In genomic region chr6:138522611-138523010, GRCh38 we compare ENCODE assay signal across 20 cellular contexts.
"Had no signal": no experiment of that assay in that cellular context is flagged by ENCODE, and none has a peak within 500 bp of the region (broad histone marks: within the 10 kb centered on the region; RNA-seq: fewer than 3 reads in every experiment).

No MANE protein-coding gene starts in this region.

- DNase-seq: activated CD4-positive, alpha-beta memory T cell treated with anti-CD3 and anti-CD28 coated beads for 36 hours; activated CD4-positive, alpha-beta T cell treated with anti-CD3 and anti-CD28 coated beads for 36 hours; activated CD8-positive, alpha-beta memory T cell treated with anti-CD3 and anti-CD28 coated beads, Interleukin-2, amount 10 ng/mL, durations not matched to agents 7 days and 5 days; activated naive CD4-positive, alpha-beta T cell treated with anti-CD3 and anti-CD28 coated beads, Interleukin-2, amount 10 ng/mL, durations not matched to agents 7 days and 5 days; activated T-cell treated with anti-CD3 and anti-CD28 coated beads, Interleukin-2, amount 50 U/mL, for 1 hour; dorsolateral prefrontal cortex; endodermal cell; erythroblast; heart right ventricle; left cardiac atrium; mesendoderm; nephron progenitor cell; psoas muscle; stimulated activated CD4-positive, alpha-beta T cell treated with anti-CD3 and anti-CD28 coated beads, Interleukin-1b, Interleukin-23, amount 100 ng/mL, for 48 hours; stomach; T-helper 1 cell; T1000; testis had no signal

- H3K4me3 Mint-ChIP-seq: activated CD4-positive, alpha-beta memory T cell treated with anti-CD3 and anti-CD28 coated beads for 36 hours; activated CD4-positive, alpha-beta T cell treated with anti-CD3 and anti-CD28 coated beads for 36 hours; activated CD8-positive, alpha-beta memory T cell treated with anti-CD3 and anti-CD28 coated beads, Interleukin-2, amount 10 ng/mL, durations not matched to agents 7 days and 5 days; activated naive CD4-positive, alpha-beta T cell treated with anti-CD3 and anti-CD28 coated beads, Interleukin-2, amount 10 ng/mL, durations not matched to agents 7 days and 5 days; endodermal cell; nephron progenitor cell had no signal

- H3K9me3 Mint-ChIP-seq: activated naive CD4-positive, alpha-beta T cell treated with anti-CD3 and anti-CD28 coated beads, Interleukin-2, amount 10 ng/mL, durations not matched to agents 7 days and 5 days had no signal

- H3K27me3 ChIP-seq: gastroesophageal sphincter, heart right ventricle, stomach, testis had no signal

- ATAC-seq: activated CD4-positive, alpha-beta T cell treated with anti-CD3 and anti-CD28 coated beads for 36 hours; activated CD8-positive, alpha-beta memory T cell treated with anti-CD3 and anti-CD28 coated beads, Interleukin-2, amount 10 ng/mL, durations not matched to agents 7 days and 5 days; gastroesophageal sphincter; psoas muscle had no signal

- H3K9me3 ChIP-seq: psoas muscle, testis had no signal

- H3K36me3 ChIP-seq: gastroesophageal sphincter, heart right ventricle, stomach had no signal

- H3K27ac ChIP-seq: gastroesophageal sphincter, psoas muscle, testis, VCaP had no signal

- H3K36me3 Mint-ChIP-seq: activated CD8-positive, alpha-beta memory T cell treated with anti-CD3 and anti-CD28 coated beads, Interleukin-2, amount 10 ng/mL, durations not matched to agents 7 days and 5 days; activated naive CD4-positive, alpha-beta T cell treated with anti-CD3 and anti-CD28 coated beads, Interleukin-2, amount 10 ng/mL, durations not matched to agents 7 days and 5 days had no signal

- H3K27ac Mint-ChIP-seq: activated CD4-positive, alpha-beta memory T cell treated with anti-CD3 and anti-CD28 coated beads for 36 hours; activated CD4-positive, alpha-beta T cell treated with anti-CD3 and anti-CD28 coated beads for 36 hours; activated CD8-positive, alpha-beta memory T cell treated with anti-CD3 and anti-CD28 coated beads, Interleukin-2, amount 10 ng/mL, durations not matched to agents 7 days and 5 days; activated naive CD4-positive, alpha-beta T cell treated with anti-CD3 and anti-CD28 coated beads, Interleukin-2, amount 10 ng/mL, durations not matched to agents 7 days and 5 days; endodermal cell had no signal

- H3K4me3 ChIP-seq: dorsolateral prefrontal cortex, gastroesophageal sphincter, heart right ventricle, psoas muscle, stomach, testis had no signal

- H3K4me1 ChIP-seq: psoas muscle, testis had no signal
